19 cellular contexts compared by ENCODE assay signal in the genomic region with DNA sequence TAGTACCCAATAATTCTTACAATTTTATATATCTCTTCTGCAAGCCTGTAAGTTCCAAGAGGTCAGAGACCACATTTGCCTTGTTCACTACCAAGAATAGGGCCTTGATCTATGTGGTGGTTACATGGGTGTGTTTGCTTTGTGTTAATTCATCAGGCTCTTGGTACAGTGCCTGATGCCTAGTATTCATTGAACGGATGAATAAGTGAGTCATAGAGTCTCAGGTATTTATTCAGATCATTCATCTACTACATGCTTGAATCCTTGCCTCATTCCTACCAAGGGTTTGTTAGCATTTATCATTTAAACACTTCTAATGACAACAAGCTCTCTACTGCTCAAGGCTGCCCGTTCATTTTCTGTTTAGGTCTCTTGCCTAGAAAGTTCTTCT.
A peak's percentile ranks its signal among the peaks of the same experiment; 100 is the strongest.
DNase-seq lines count a peak whose midpoint lies in the region; TF ChIP-seq lines count a peak whose summit lies in the region.
"Had no signal": no experiment of that assay in that cellular context is flagged by ENCODE, and none has a peak within 500 bp of the region (broad histone marks: within the 10 kb centered on the region; RNA-seq: fewer than 3 reads in every experiment).

No MANE protein-coding gene starts in this region.

- H3K36me3 ChIP-seq in WERI-Rb-1 = no peaks in the 10 kb centered on the region
- H3K36me3 ChIP-seq: colonic mucosa, left ventricle myocardium inferior, transverse colon had no signal

- TF ChIP-seq CTCF in 22Rv1 (IDR thresholded peaks at IDR 0.05) (no peak), WERI-Rb-1 (IDR thresholded peaks at IDR 0.05; ENCODE audit: low read depth, low read length) (no peak)

- no peaks in the 10 kb centered on the region for H3K9me3 ChIP-seq in WERI-Rb-1 (ENCODE audit: severe bottlenecking)
- H3K9me3 ChIP-seq: colonic mucosa, left ventricle myocardium inferior, transverse colon had no signal

- H3K27me3 ChIP-seq in WERI-Rb-1 (ENCODE audit: insufficient read depth, low read depth, severe bottlenecking) = no peaks in the 10 kb centered on the region
- H3K27me3 ChIP-seq: colonic mucosa, transverse colon had no signal

- no peak overlapping the region for H3K4me3 ChIP-seq in WERI-Rb-1 (ENCODE audit: low read depth, low read length)
- H3K4me3 ChIP-seq: colonic mucosa, left ventricle myocardium inferior, transverse colon had no signal

- DNase-seq in LoVo (ENCODE audit: low spot score) = peak; percentile 13
- DNase-seq in astrocyte of the hippocampus (ENCODE audit: low read depth, low spot score) = peak; percentile 87
- DNase-seq in iris pigment epithelial cell (ENCODE audit: low read depth) = peak; percentile 24
- DNase-seq in activated T-cell treated with anti-CD3 and anti-CD28 coated beads for 4 hours = no peak
- no peak for DNase-seq in WERI-Rb-1
- no peak for DNase-seq in 8988T
- no peak for DNase-seq in germinal center (ENCODE audit: low spot score)
- DNase-seq: activated naive CD4-positive, alpha-beta T cell; aorta; colonic mucosa; IMR-90; left ventricle myocardium inferior; MV-4-11; NK-92 treated with Interleukin-12 subunit alpha and Interleukin-12 subunit beta, amount 100 ng/mL, for 24 hours; stimulated activated CD4-positive, alpha-beta T cell treated with anti-CD3 and anti-CD28 coated beads, Interleukin-15, amount 100 ng/mL, for 24 hours; stimulated activated naive B cell treated with anti-CD40 and anti-IgM and Interleukin-4, amounts not matched to agents 10 μg/mL and 1 μg/mL and 100 μg/mL, for 72 hours; SW 1271; transverse colon had no signal

- H3K27ac ChIP-seq in 22Rv1 (peak overlapping the region; percentile 46), WERI-Rb-1 (no peak overlapping the region)
- H3K27ac ChIP-seq: colonic mucosa, left ventricle myocardium inferior, transverse colon had no signal

Comparison
In these comparisons a context has a peak if more than half of its experiments do, and no peak if none do; other contexts are left out.
1. DNase-seq: peak in LoVo (single experiment), astrocyte of the hippocampus (single experiment) and iris pigment epithelial cell (single experiment); none in activated T-cell treated with anti-CD3 and anti-CD28 coated beads for 4 hours (single experiment), WERI-Rb-1 (single experiment), 8988T (single experiment) and germinal center (single experiment).